ENCODE assay signal across 8 cellular contexts in the genomic region with DNA sequence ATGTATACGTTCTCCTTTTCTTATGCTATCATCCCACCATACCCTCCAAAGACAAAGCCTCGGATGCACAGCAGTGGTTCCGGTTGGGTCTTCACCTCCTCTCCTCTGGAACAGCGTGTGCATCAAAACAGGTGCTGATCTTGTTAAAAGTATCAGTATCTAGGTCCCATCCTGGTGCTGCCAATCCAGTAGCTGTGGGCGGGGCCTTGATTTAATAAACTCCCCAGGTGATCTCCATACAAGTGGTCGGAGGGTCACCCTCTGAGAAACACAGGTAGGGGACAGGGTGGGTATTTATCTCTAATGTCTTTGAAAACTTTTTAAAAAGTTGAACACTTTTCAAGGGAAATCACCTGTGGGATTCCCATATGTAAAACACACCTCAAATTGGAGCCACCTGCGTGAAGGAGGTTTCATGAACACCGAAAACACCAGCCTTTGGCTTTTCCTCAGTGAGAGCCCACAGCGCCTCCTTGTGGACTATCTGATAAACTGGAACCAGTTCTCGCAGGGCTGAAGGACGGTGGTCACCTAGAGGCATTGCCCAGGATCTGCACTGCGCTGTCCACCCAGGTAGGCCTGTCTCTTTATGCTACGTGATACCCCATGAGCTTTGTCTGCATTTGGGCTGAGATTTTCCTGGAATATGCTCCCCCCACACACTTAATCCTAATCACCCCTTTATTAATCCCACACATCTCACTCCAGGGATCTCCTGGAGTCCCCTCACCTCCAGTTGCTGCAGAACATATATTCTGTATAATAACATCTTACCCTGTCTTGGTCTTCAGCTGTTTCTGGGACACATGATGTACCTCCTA.
A peak's percentile ranks its signal among the peaks of the same experiment; 100 is the strongest.
DNase-seq lines count a peak whose midpoint lies in the region; ATAC-seq and TF ChIP-seq lines count a peak whose summit lies in the region.

No MANE protein-coding gene starts in this region.

- DNase-seq in activated naive CD4-positive, alpha-beta T cell treated with anti-CD3 and anti-CD28 coated beads, Interleukin-2, amount 10 ng/mL, durations not matched to agents 7 days and 5 days: peak; percentile 56
- no peak for DNase-seq in activated naive CD4-positive, alpha-beta T cell treated with anti-CD3 and anti-CD28 coated beads, Interleukin-2, amount 50 U/mL, for 16 hours
- DNase-seq in HFF-Myc (ENCODE audit: extremely low read depth, low read depth) (no peak), NCI-H2227 treated with DMSO at 0.1 percent for 48 hours (lab: John Stamatoyannopoulos, UW) (peak; percentile 2), iPS DF 19.7 (ENCODE audit: low read depth, low spot score) (peak; percentile 59)
- peak; percentile 51 for DNase-seq in activated naive CD8-positive, alpha-beta T cell treated with anti-CD3 and anti-CD28 coated beads, Interleukin-2, amount 50 U/mL, for 24 hours
- peak; percentile 6 for DNase-seq in stimulated activated CD8-positive, alpha-beta memory T cell treated with anti-CD3 and anti-CD28 coated beads, Interleukin-7, amount 100 ng/mL, for 24 hours (ENCODE audit: low read depth)

- no peak overlapping the region for H3K4me3 Mint-ChIP-seq in activated naive CD4-positive, alpha-beta T cell treated with anti-CD3 and anti-CD28 coated beads, Interleukin-2, amount 10 ng/mL, durations not matched to agents 7 days and 5 days
- no peak overlapping the region for H3K4me3 Mint-ChIP-seq in activated naive CD8-positive, alpha-beta T cell treated with anti-CD3 and anti-CD28 coated beads, Interleukin-2, amount 50 U/mL, for 24 hours

- no peaks in the 10 kb centered on the region for H3K4me1 Mint-ChIP-seq in activated naive CD4-positive, alpha-beta T cell treated with anti-CD3 and anti-CD28 coated beads, Interleukin-2, amount 10 ng/mL, durations not matched to agents 7 days and 5 days
- H3K4me1 Mint-ChIP-seq in activated naive CD8-positive, alpha-beta T cell treated with anti-CD3 and anti-CD28 coated beads, Interleukin-2, amount 50 U/mL, for 24 hours: peaks cover 13% of the 10 kb centered on the region

- H3K27me3 Mint-ChIP-seq in activated naive CD4-positive, alpha-beta T cell treated with anti-CD3 and anti-CD28 coated beads, Interleukin-2, amount 10 ng/mL, durations not matched to agents 7 days and 5 days: peaks cover 8% of the 10 kb centered on the region
- H3K27me3 Mint-ChIP-seq in activated naive CD8-positive, alpha-beta T cell treated with anti-CD3 and anti-CD28 coated beads, Interleukin-2, amount 50 U/mL, for 24 hours: peaks cover 16% of the 10 kb centered on the region

- peak; percentile 74 for TF ChIP-seq CTCF in HFF-Myc (IDR thresholded peaks at IDR 0.05; ENCODE audit: low read depth, low read length, missing control alignments)

- H3K4me3 ChIP-seq in HFF-Myc (replicated peaks; ENCODE audit: low read depth, low read length): no peak overlapping the region

- no peaks in the 10 kb centered on the region for H3K9me3 Mint-ChIP-seq in activated naive CD4-positive, alpha-beta T cell treated with anti-CD3 and anti-CD28 coated beads, Interleukin-2, amount 10 ng/mL, durations not matched to agents 7 days and 5 days
- no peaks in the 10 kb centered on the region for H3K9me3 Mint-ChIP-seq in activated naive CD8-positive, alpha-beta T cell treated with anti-CD3 and anti-CD28 coated beads, Interleukin-2, amount 50 U/mL, for 24 hours

- no peak overlapping the region for H3K27ac Mint-ChIP-seq in activated naive CD4-positive, alpha-beta T cell treated with anti-CD3 and anti-CD28 coated beads, Interleukin-2, amount 10 ng/mL, durations not matched to agents 7 days and 5 days
- no peak overlapping the region for H3K27ac Mint-ChIP-seq in activated naive CD8-positive, alpha-beta T cell treated with anti-CD3 and anti-CD28 coated beads, Interleukin-2, amount 50 U/mL, for 24 hours

- H3K36me3 Mint-ChIP-seq in activated naive CD4-positive, alpha-beta T cell treated with anti-CD3 and anti-CD28 coated beads, Interleukin-2, amount 10 ng/mL, durations not matched to agents 7 days and 5 days: no peaks in the 10 kb centered on the region
- no peaks in the 10 kb centered on the region for H3K36me3 Mint-ChIP-seq in activated naive CD8-positive, alpha-beta T cell treated with anti-CD3 and anti-CD28 coated beads, Interleukin-2, amount 50 U/mL, for 24 hours (ENCODE audit: low read depth)

- CTCF ChIA-PET in activated naive CD4-positive, alpha-beta T cell treated with anti-CD3 and anti-CD28 coated beads, Interleukin-2, amount 10 ng/mL, durations not matched to agents 7 days and 5 days (lab: Charles Lee): interaction anchor here (0.6 to 2.1 kb wide), 4 partner anchors 8 to 427 kb away, joined by 3 to 8 read pairs (median 4); no protein-coding TSS in a partner anchor

- no peak for ATAC-seq in activated naive CD8-positive, alpha-beta T cell treated with anti-CD3 and anti-CD28 coated beads, Interleukin-2, amount 50 U/mL, for 24 hours
- no peak for ATAC-seq in GM18858 (IDR thresholded peaks at IDR 0.05; ENCODE audit: unreplicated experiment)

Comparison
In these comparisons a context has a peak if more than half of its experiments do, and no peak if none do; other contexts are left out.
1. DNase-seq: peak in activated naive CD4-positive, alpha-beta T cell treated with anti-CD3 and anti-CD28 coated beads, Interleukin-2, amount 10 ng/mL, durations not matched to agents 7 days and 5 days (single experiment), NCI-H2227 treated with DMSO at 0.1 percent for 48 hours (single experiment), activated naive CD8-positive, alpha-beta T cell treated with anti-CD3 and anti-CD28 coated beads, Interleukin-2, amount 50 U/mL, for 24 hours (single experiment), iPS DF 19.7 (single experiment) and stimulated activated CD8-positive, alpha-beta memory T cell treated with anti-CD3 and anti-CD28 coated beads, Interleukin-7, amount 100 ng/mL, for 24 hours (single experiment); none in activated naive CD4-positive, alpha-beta T cell treated with anti-CD3 and anti-CD28 coated beads, Interleukin-2, amount 50 U/mL, for 16 hours (single experiment) and HFF-Myc (single experiment).